ENCODE assay signal across 1 cellular context in the genomic region with DNA sequence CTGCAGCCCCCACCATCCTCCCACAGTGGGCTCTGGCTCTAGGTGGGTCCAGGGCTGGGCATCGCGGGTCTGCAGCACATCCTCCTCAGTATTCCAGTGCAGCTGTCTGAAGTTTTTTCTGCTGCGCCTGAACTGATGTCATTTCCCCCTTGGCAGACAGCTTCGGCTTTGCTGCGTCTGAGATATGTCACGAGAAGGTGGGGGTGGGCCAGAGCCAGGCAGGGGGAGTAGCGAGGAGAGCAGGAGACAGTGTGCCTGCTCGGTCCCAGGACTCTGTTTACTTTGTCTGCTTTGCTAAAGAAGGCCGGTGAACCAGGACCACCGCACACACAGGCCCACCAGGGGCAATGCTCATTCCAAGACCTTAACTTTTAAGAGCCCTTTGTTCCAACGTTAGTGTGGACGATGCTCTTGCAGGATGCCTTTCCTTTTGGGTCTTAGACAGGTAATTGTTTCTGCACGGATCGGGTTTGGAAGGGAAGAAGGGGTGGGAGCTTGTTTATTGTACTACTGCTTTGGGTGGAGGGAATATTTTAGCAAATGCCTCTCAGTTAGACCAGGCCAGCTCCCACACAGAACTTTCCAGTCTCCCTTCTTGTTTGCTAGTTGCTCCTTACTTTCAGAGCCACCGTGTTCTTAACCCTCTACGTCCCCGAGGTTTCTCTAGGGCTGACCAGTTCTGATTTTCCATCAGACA.
A peak's percentile ranks its signal among the peaks of the same experiment; 100 is the strongest.
TF ChIP-seq lines count a peak whose summit lies in the region.

No MANE protein-coding gene starts in this region.

TF ChIP-seq in IMR-90, 13 proteins besides CTCF, POLR2A, EP300 and RAD21 (continued from another document):
- TF ChIP-seq, protein P1, sequence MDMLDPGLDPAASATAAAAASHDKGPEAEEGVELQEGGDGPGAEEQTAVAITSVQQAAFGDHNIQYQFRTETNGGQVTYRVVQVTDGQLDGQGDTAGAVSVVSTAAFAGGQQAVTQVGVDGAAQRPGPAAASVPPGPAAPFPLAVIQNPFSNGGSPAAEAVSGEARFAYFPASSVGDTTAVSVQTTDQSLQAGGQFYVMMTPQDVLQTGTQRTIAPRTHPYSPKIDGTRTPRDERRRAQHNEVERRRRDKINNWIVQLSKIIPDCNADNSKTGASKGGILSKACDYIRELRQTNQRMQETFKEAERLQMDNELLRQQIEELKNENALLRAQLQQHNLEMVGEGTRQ (IDR thresholded peaks at IDR 0.05; ENCODE audit: low read depth, low read length) = no peak
- TF ChIP-seq MAFK (IDR thresholded peaks at IDR 0.05; ENCODE audit: low read depth, low read length) = no peak
- TF ChIP-seq NFE2L2 (IDR thresholded peaks at IDR 0.05; ENCODE audit: low read depth, low read length) = 0 out of 2 replicates have a peak, but pooled peaks have one; percentile 14
- peak; percentile 74 for TF ChIP-seq BHLHE40 (IDR thresholded peaks at IDR 0.05; ENCODE audit: low read depth, low read length)
- peak; percentile 41; the same call in 1 of the 2 replicates for TF ChIP-seq FOS (IDR thresholded peaks at IDR 0.05; ENCODE audit: low read depth, low read length)
- peak; percentile 23; the same call in 1 of the 2 replicates for TF ChIP-seq SMC3 (IDR thresholded peaks at IDR 0.05; ENCODE audit: low read depth, low read length)
- TF ChIP-seq, protein P2, sequence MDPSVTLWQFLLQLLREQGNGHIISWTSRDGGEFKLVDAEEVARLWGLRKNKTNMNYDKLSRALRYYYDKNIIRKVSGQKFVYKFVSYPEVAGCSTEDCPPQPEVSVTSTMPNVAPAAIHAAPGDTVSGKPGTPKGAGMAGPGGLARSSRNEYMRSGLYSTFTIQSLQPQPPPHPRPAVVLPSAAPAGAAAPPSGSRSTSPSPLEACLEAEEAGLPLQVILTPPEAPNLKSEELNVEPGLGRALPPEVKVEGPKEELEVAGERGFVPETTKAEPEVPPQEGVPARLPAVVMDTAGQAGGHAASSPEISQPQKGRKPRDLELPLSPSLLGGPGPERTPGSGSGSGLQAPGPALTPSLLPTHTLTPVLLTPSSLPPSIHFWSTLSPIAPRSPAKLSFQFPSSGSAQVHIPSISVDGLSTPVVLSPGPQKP (IDR thresholded peaks at IDR 0.05; ENCODE audit: borderline replicate concordance, low read depth, low read length) = no peak
